11 cellular contexts compared by ENCODE assay signal in the genomic region with DNA sequence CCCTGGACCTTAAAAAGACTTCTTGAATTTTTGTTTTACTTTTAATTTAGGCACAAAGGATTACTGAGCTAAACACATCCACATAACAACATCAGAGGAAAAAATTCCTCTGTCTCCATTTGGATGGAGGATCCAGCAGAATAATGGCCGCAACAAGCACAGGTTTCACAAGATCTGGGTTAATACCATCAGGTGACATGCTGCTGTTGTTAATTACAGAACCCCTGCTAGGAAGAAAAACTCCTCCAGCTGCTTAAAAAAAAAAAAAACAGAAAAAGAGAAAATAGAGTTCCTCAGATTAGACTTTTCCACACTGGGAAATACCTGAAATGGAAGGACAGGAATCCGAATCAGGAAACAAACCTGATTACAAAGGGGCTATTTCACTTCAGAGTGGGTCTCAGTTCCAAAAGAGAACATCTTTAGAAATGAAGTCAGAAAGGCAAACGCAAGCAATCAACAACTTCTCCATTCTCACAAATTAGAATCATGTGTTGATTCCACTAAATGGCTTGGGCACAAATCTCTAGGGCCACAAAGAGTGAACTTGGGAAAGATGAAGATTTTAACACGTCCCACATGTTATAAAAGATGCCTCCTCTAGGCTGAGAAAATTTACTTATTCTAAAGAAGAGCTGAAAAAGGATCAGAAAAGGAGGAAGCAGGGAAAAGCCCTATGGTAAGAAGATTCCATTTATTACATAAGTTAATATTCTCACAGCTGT. TPM values are rescaled to one million over a fixed set of nuclear protein-coding genes. Genes with fewer than 3 reads are reported as not detected.
DNase-seq lines count a peak whose midpoint lies in the region; ATAC-seq and TF ChIP-seq lines count a peak whose summit lies in the region.
"Had no signal": no experiment of that assay in that cellular context is flagged by ENCODE, and none has a peak within 500 bp of the region (broad histone marks: within the 10 kb centered on the region; RNA-seq: fewer than 3 reads in every experiment).

No MANE protein-coding gene starts in this region.

- H3K4me3 ChIP-seq in AG10803 (ENCODE audit: low read length) (no peak overlapping the region), SJSA1 (no peak overlapping the region), cardiac muscle cell (no peak overlapping the region)

- H3K9me3 ChIP-seq in SJSA1 (replicated peaks) (no peaks in the 10 kb centered on the region), cardiac muscle cell (ENCODE audit: low read depth) (no peaks in the 10 kb centered on the region)

- CTCF ChIA-PET in activated CD8-positive, alpha-beta T cell treated with anti-CD3 and anti-CD28 coated beads, Interleukin-2, amount 10 ng/mL, durations not matched to agents 7 days and 5 days (lab: Charles Lee), result interaction anchor here (0.8 to 1.2 kb wide), 4 partner anchors 17 to 228 kb away, joined by 3 to 4 read pairs (median 3); no protein-coding TSS in a partner anchor

- H3K4me3 Mint-ChIP-seq in activated CD8-positive, alpha-beta T cell treated with anti-CD3 and anti-CD28 coated beads, Interleukin-2, amount 10 ng/mL, durations not matched to agents 7 days and 5 days, result no peak overlapping the region

- POLR2A ChIA-PET in activated CD8-positive, alpha-beta T cell treated with anti-CD3 and anti-CD28 coated beads, Interleukin-2, amount 10 ng/mL, durations not matched to agents 7 days and 5 days (lab: Charles Lee), result no interaction called here

- peaks cover 7% of the 10 kb centered on the region for H3K36me3 Mint-ChIP-seq in activated CD8-positive, alpha-beta T cell treated with anti-CD3 and anti-CD28 coated beads, Interleukin-2, amount 10 ng/mL, durations not matched to agents 7 days and 5 days (ENCODE audit: low read depth)

- DNase-seq in AG10803 (ENCODE audit: low read depth) (peak; percentile 42), SJSA1 (ENCODE audit: low read depth in 1 of 2, low spot score in 2 of 2) (no peak), cardiac muscle cell (ENCODE audit: low read depth in 1 of 2, low spot score in 1 of 2) (no peak), pons (ENCODE audit: low spot score) (peak; percentile 18), SKM-1 treated with dmso at 0.1 percent for 144 hours (lab: John Stamatoyannopoulos, UW; ENCODE audit: unreplicated experiment) (no peak), D341Med (ENCODE audit: low spot score) (no peak)
- DNase-seq in activated CD8-positive, alpha-beta T cell treated with anti-CD3 and anti-CD28 coated beads, Interleukin-2, amount 10 ng/mL, durations not matched to agents 7 days and 5 days, result no peak
- DNase-seq: DMS 273 treated with DMSO at 0.1 percent for 48 hours, NCI-H524 had no signal

- TF ChIP-seq CTCF in AG10803 (conservative IDR thresholded peaks at IDR 0.05; ENCODE audit: low read length) (no peak), cardiac muscle cell (IDR thresholded peaks at IDR 0.05; ENCODE audit: low read depth, low read length) (no peak)

- H3K27me3 Mint-ChIP-seq in activated CD8-positive, alpha-beta T cell treated with anti-CD3 and anti-CD28 coated beads, Interleukin-2, amount 10 ng/mL, durations not matched to agents 7 days and 5 days (ENCODE audit: low read depth), result no peaks in the 10 kb centered on the region

- ATAC-seq in activated CD8-positive, alpha-beta T cell treated with anti-CD3 and anti-CD28 coated beads, Interleukin-2, amount 10 ng/mL, durations not matched to agents 7 days and 5 days, result no peak
- no peak for ATAC-seq in HG03280 (IDR thresholded peaks at IDR 0.05; ENCODE audit: unreplicated experiment)

- H3K9me3 Mint-ChIP-seq in activated CD8-positive, alpha-beta T cell treated with anti-CD3 and anti-CD28 coated beads, Interleukin-2, amount 10 ng/mL, durations not matched to agents 7 days and 5 days (ENCODE audit: insufficient read depth), result peaks cover under 1% of the 10 kb centered on the region

- H3K27me3 ChIP-seq in SJSA1 (replicated peaks) (no peaks in the 10 kb centered on the region), cardiac muscle cell (no peaks in the 10 kb centered on the region)

- H3K4me1 ChIP-seq in SJSA1 (replicated peaks), result peaks cover 91% of the 10 kb centered on the region
- H3K4me1 ChIP-seq in cardiac muscle cell (ENCODE audit: low read depth), result peaks cover 39% of the 10 kb centered on the region

- H3K27ac ChIP-seq in SJSA1, result peak overlapping the region; percentile 74
- H3K27ac ChIP-seq in cardiac muscle cell, result peak overlapping the region; percentile 85
- H3K27ac ChIP-seq: VCaP had no signal

- H3K36me3 ChIP-seq in SJSA1, result peaks cover 16% of the 10 kb centered on the region
- H3K36me3 ChIP-seq in cardiac muscle cell, result no peaks in the 10 kb centered on the region

- H3K27ac Mint-ChIP-seq in activated CD8-positive, alpha-beta T cell treated with anti-CD3 and anti-CD28 coated beads, Interleukin-2, amount 10 ng/mL, durations not matched to agents 7 days and 5 days, result no peak overlapping the region

- H3K4me1 Mint-ChIP-seq in activated CD8-positive, alpha-beta T cell treated with anti-CD3 and anti-CD28 coated beads, Interleukin-2, amount 10 ng/mL, durations not matched to agents 7 days and 5 days (ENCODE audit: low read depth), result peaks cover 6% of the 10 kb centered on the region

RNA-seq across cellular contexts. Expression of a gene that starts 44.0 kb away (rescaled TPM):
- total RNA-seq in SJSA1 (2014; rRNA removed; shearing (Covaris generic)), result 61.0 and 73.0 TPM in 2 replicates
- total RNA-seq in cardiac muscle cell, result 46.0 and 54.4 TPM in 2 replicates
- 92.2 and 111 TPM in 2 replicates for polyA plus RNA-seq in cardiac muscle cell
- total RNA-seq in activated CD8-positive, alpha-beta T cell treated with anti-CD3 and anti-CD28 coated beads, Interleukin-2, amount 10 ng/mL, durations not matched to agents 7 days and 5 days, result 10 to 100 TPM; 49.5 to 52.0 TPM

RNA-seq across cellular contexts. Expression of a gene that starts 58.3 kb away (rescaled TPM):
- total RNA-seq in SJSA1 (2014; rRNA removed; shearing (Covaris generic)), result 2.2 and 2.3 TPM in 2 replicates
- 8.1 and 9.0 TPM in 2 replicates for total RNA-seq in cardiac muscle cell
- polyA plus RNA-seq in cardiac muscle cell, result 2.1 and 3.4 TPM in 2 replicates
- total RNA-seq in activated CD8-positive, alpha-beta T cell treated with anti-CD3 and anti-CD28 coated beads, Interleukin-2, amount 10 ng/mL, durations not matched to agents 7 days and 5 days, result not detected

Comparison
In these comparisons a context has a peak if more than half of its experiments do, and no peak if none do; other contexts are left out.
1. DNase-seq: peak in AG10803 (single experiment) and pons (single experiment); none in SJSA1 (0 of 2), cardiac muscle cell (0 of 2), SKM-1 treated with dmso at 0.1 percent for 144 hours (single experiment), activated CD8-positive, alpha-beta T cell treated with anti-CD3 and anti-CD28 coated beads, Interleukin-2, amount 10 ng/mL, durations not matched to agents 7 days and 5 days (single experiment) and D341Med (single experiment).